Comparison of ENCODE assay signal across 19 cellular contexts in the genomic region with DNA sequence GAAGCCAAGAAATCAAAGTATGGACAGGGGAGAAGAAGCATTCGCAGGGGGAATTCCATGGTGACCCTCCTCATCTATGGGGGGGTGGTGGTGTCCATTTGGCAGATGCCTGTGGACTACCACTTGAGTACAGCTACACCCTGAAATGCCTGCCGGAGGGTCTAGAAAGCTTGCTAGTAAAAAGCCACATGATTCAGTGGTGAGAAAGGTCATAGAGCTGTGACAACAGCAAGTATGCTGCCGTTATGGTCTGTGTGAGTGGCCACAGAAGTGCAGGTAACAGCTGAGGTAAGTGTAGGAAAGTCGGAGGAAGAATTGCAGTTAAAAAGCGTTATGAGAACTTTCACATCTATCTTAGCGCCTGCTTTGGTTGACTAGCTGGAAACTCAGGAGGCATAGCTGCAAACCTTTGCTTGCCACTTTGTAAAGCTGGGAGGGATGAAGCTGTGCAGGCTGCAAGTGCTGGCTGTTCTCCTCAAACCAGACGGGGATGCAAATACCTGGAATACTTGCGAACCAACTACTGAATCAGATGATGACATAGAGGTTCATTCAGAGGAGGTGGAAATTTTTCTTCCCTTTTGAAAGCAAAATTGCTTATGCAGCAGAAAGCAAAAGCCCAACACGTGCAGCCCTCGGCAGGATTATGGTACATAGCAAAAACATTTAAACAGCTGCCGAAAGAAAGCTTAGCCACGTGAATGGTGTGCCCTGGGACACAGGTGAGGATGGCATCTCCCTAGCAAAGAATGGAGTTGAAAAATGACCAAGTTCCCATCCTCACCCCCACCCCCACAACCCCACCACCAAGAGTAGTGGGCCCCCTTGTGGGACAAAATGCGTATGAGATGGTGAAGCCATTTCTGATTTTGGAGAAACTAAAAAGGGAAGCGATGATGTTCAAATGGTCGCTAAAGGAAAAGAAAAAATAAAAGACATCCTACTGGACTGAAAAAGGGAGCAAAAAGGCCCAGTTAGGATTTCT.
"Had no signal": no experiment of that assay in that cellular context is flagged by ENCODE, and none has a peak within 500 bp of the region (broad histone marks: within the 10 kb centered on the region; RNA-seq: fewer than 3 reads in every experiment).

No MANE protein-coding gene starts in this region.

- H3K4me1 ChIP-seq: ascending aorta, breast epithelium, foreskin keratinocyte, tibial nerve had no signal

- ATAC-seq: foreskin keratinocyte, left ventricle myocardium superior, natural killer cell had no signal

- H3K4me1 Mint-ChIP-seq: activated CD4-positive, alpha-beta memory T cell treated with anti-CD3 and anti-CD28 coated beads, Interleukin-2, amount 10 ng/mL, durations not matched to agents 7 days and 5 days; activated naive CD4-positive, alpha-beta T cell treated with anti-CD3 and anti-CD28 coated beads, Interleukin-2, amount 10 ng/mL, durations not matched to agents 7 days and 5 days; memory B cell; natural killer cell had no signal

- H3K36me3 ChIP-seq: ascending aorta, tibial nerve, WERI-Rb-1 had no signal

- FAIRE-seq: islet of Langerhans had no signal

- H3K4me3 ChIP-seq: ascending aorta, breast epithelium, tibial nerve had no signal

- H3K4me3 Mint-ChIP-seq: activated CD4-positive, alpha-beta memory T cell treated with anti-CD3 and anti-CD28 coated beads, Interleukin-2, amount 10 ng/mL, durations not matched to agents 7 days and 5 days; activated naive CD4-positive, alpha-beta T cell treated with anti-CD3 and anti-CD28 coated beads, Interleukin-2, amount 10 ng/mL, durations not matched to agents 7 days and 5 days; activated T-cell treated with anti-CD3 and anti-CD28 coated beads, Interleukin-2, amount 50 U/mL, for 24 hours; memory B cell; natural killer cell had no signal

- H3K27me3 Mint-ChIP-seq: activated CD4-positive, alpha-beta memory T cell treated with anti-CD3 and anti-CD28 coated beads, Interleukin-2, amount 10 ng/mL, durations not matched to agents 7 days and 5 days; activated naive CD4-positive, alpha-beta T cell treated with anti-CD3 and anti-CD28 coated beads, Interleukin-2, amount 10 ng/mL, durations not matched to agents 7 days and 5 days; activated T-cell treated with anti-CD3 and anti-CD28 coated beads, Interleukin-2, amount 50 U/mL, for 24 hours; memory B cell had no signal

- H3K36me3 Mint-ChIP-seq: activated naive CD4-positive, alpha-beta T cell treated with anti-CD3 and anti-CD28 coated beads, Interleukin-2, amount 10 ng/mL, durations not matched to agents 7 days and 5 days; memory B cell had no signal

- DNase-seq: activated CD4-positive, alpha-beta memory T cell treated with anti-CD3 and anti-CD28 coated beads, Interleukin-2, amount 10 ng/mL, durations not matched to agents 7 days and 5 days; activated CD4-positive, alpha-beta T cell treated with anti-CD3 and anti-CD28 coated beads for 4 hours; activated naive CD4-positive, alpha-beta T cell treated with anti-CD3 and anti-CD28 coated beads, Interleukin-2, amount 10 ng/mL, durations not matched to agents 7 days and 5 days; activated T-cell treated with anti-CD3 and anti-CD28 coated beads, Interleukin-2, amount 50 U/mL, for 24 hours; cerebellar nuclear complex; effector CD8-positive, alpha-beta T cell; foreskin keratinocyte; left ventricle myocardium superior; natural killer cell; retina; stimulated activated CD4-positive, alpha-beta T cell treated with anti-CD3 and anti-CD28 coated beads, Interleukin-4, amount 100 ng/mL, for 24 hours; stimulated activated naive CD4-positive, alpha-beta T cell treated with Interleukin-2 at 50 U/mL for 16 hours; substantia nigra; WERI-Rb-1 had no signal

- H3K9me3 ChIP-seq: ascending aorta had no signal

- H3K27me3 ChIP-seq: ascending aorta, breast epithelium, foreskin keratinocyte, tibial nerve had no signal

- H3K27ac Mint-ChIP-seq: activated CD4-positive, alpha-beta memory T cell treated with anti-CD3 and anti-CD28 coated beads, Interleukin-2, amount 10 ng/mL, durations not matched to agents 7 days and 5 days; activated naive CD4-positive, alpha-beta T cell treated with anti-CD3 and anti-CD28 coated beads, Interleukin-2, amount 10 ng/mL, durations not matched to agents 7 days and 5 days; activated T-cell treated with anti-CD3 and anti-CD28 coated beads, Interleukin-2, amount 50 U/mL, for 24 hours; memory B cell; natural killer cell had no signal

- H3K27ac ChIP-seq: ascending aorta, breast epithelium, foreskin keratinocyte, tibial nerve, WERI-Rb-1 had no signal
